In genomic region chr1:66119148-66119547, GRCh38 we compare ENCODE assay signal across 16 cellular contexts.
DNase-seq lines count a peak whose midpoint lies in the region; ATAC-seq, FAIRE-seq and TF ChIP-seq lines count a peak whose summit lies in the region.
"Had no signal": no experiment of that assay in that cellular context is flagged by ENCODE, and none has a peak within 500 bp of the region (broad histone marks: within the 10 kb centered on the region; RNA-seq: fewer than 3 reads in every experiment).

No MANE protein-coding gene starts in this region.

- FAIRE-seq in H54 (lab: Jason Lieb, UNC): no peak
- FAIRE-seq: G401.6, TTC549 had no signal

- intact Hi-C loops in OCI-LY7 (cut with micrococcal nuclease; ENCODE audit: unreplicated experiment): no loop called here

- no peaks in the 10 kb centered on the region for H3K9me3 ChIP-seq in OCI-LY7 (ENCODE audit: low read length)

- H3K4me1 ChIP-seq in OCI-LY7 (ENCODE audit: insufficient read depth, low read length, poor library complexity, severe bottlenecking): no peaks in the 10 kb centered on the region
- H3K4me1 ChIP-seq: foreskin keratinocyte had no signal

- H3K36me3 ChIP-seq in OCI-LY7 (ENCODE audit: insufficient read depth, low read length): no peaks in the 10 kb centered on the region

- TF ChIP-seq CTCF in OCI-LY7 (conservative IDR thresholded peaks at IDR 0.05; ENCODE audit: low read length): no peak

- CTCF ChIA-PET in OCI-LY7 (lab: Charles Lee; ENCODE audit: unreplicated experiment): no interaction called here

- no peak overlapping the region for H2AFZ ChIP-seq in OCI-LY7 (ENCODE audit: low read length)

- no peak for TF ChIP-seq POLR2A in H54 (IDR thresholded peaks at IDR 0.05; ENCODE audit: low read depth, low read length)

- POLR2A ChIA-PET in OCI-LY7 (lab: Charles Lee): interaction anchor here (0.7 to 1.6 kb wide), 5 partner anchors 9 to 113 kb away, joined by 3 to 7 read pairs (median 5); no protein-coding TSS in a partner anchor

- H3K4me2 ChIP-seq in OCI-LY7 (ENCODE audit: low read length): no peak overlapping the region
- H3K4me2 ChIP-seq: smooth muscle cell had no signal

- H3K79me2 ChIP-seq in OCI-LY7 (ENCODE audit: insufficient read depth, low read depth, low read length): no peaks in the 10 kb centered on the region

- no peaks in the 10 kb centered on the region for H4K20me1 ChIP-seq in OCI-LY7 (ENCODE audit: insufficient read depth, low read length)

- BruUV-seq in OCI-LY7 (replicated peaks; lab: Mats Ljungman, UMichigan): no TSS peak

- no peaks in the 10 kb centered on the region for H3K9me2 ChIP-seq in OCI-LY7 (ENCODE audit: insufficient read depth, low read length)

- H3K4me3 ChIP-seq in OCI-LY7 (ENCODE audit: low read depth, low read length, poor library complexity, severe bottlenecking): no peak overlapping the region
- H3K4me3 ChIP-seq: smooth muscle cell had no signal

- ATAC-seq in GM18867 (IDR thresholded peaks at IDR 0.05; ENCODE audit: unreplicated experiment) (peak; percentile 50), GM19463 (IDR thresholded peaks at IDR 0.05; ENCODE audit: unreplicated experiment) (peak; percentile 70), HG03439 (IDR thresholded peaks at IDR 0.05; ENCODE audit: unreplicated experiment) (peak; percentile 58), GM21447 (IDR thresholded peaks at IDR 0.05; ENCODE audit: unreplicated experiment) (no peak), HG02642 (IDR thresholded peaks at IDR 0.05; ENCODE audit: poor library complexity, unreplicated experiment) (no peak)
- ATAC-seq: foreskin keratinocyte had no signal

- peak; percentile 26 for DNase-seq in OCI-LY7 (ENCODE audit: low spot score)
- DNase-seq in mucosa of gallbladder (ENCODE audit: low spot score): no peak
- no peak for DNase-seq in H54 (ENCODE audit: insufficient read length, low spot score)
- DNase-seq: activated CD4-positive, alpha-beta T cell treated with anti-CD3 and anti-CD28 coated beads for 1 hour; CD4-positive, alpha-beta T cell; foreskin keratinocyte; hippocampal formation; stimulated activated CD4-positive, alpha-beta T cell treated with anti-CD3 and anti-CD28 coated beads, Interleukin-4, amount 100 ng/mL, for 4 hours had no signal

- H3K27ac ChIP-seq in OCI-LY7 (ENCODE audit: low read depth, low read length, poor library complexity, severe bottlenecking): no peak overlapping the region
- H3K27ac ChIP-seq: foreskin keratinocyte had no signal

Comparison
In these comparisons a context has a peak if more than half of its experiments do, and no peak if none do; other contexts are left out.
1. ATAC-seq: peak in GM18867 (single experiment), GM19463 (single experiment) and HG03439 (single experiment); none in GM21447 (single experiment) and HG02642 (single experiment).